In genomic region chr6:109222848-109223247, GRCh38 we compare ENCODE assay signal across 21 cellular contexts.
"Had no signal": no experiment of that assay in that cellular context is flagged by ENCODE, and none has a peak within 500 bp of the region (broad histone marks: within the 10 kb centered on the region; RNA-seq: fewer than 3 reads in every experiment).

No MANE protein-coding gene starts in this region.

- H3K27ac ChIP-seq: colonic mucosa, esophagus squamous epithelium, gastroesophageal sphincter, hepatocyte, neural progenitor cell, ovary, upper lobe of left lung, uterus had no signal

- DNase-seq: colonic mucosa; dermis blood vessel endothelial cell; esophagus squamous epithelium; foreskin fibroblast; glutamatergic neuron; left colon; naive thymus-derived CD8-positive, alpha-beta T cell; nucleus accumbens; ovary; right cardiac atrium; stimulated activated CD4-positive, alpha-beta T cell treated with anti-CD3 and anti-CD28 coated beads, Interleukin-4, amount 100 ng/mL, for 1 hour; stimulated activated CD8-positive, alpha-beta memory T cell treated with anti-CD3 and anti-CD28 coated beads, Interleukin-4, amount 100 ng/mL, for 48 hours; stimulated activated naive CD8-positive, alpha-beta T cell treated with anti-CD3 and anti-CD28 coated beads, Interleukin-15, Interleukin-2, amounts not matched to agents 100 U/mL and 50 U/mL, for 24 hours; tibial artery; upper lobe of left lung; uterus had no signal

- H3K36me3 ChIP-seq: colonic mucosa, esophagus squamous epithelium, gastroesophageal sphincter, neural progenitor cell, ovary, suprapubic skin, tibial artery, upper lobe of left lung, uterus had no signal

- H3K27ac Mint-ChIP-seq: neural progenitor cell; stimulated activated effector memory CD8-positive, alpha-beta T cell treated with anti-CD3 and anti-CD28 coated beads, Interleukin-12 subunit alpha, Interleukin-12 subunit beta, amount 100 ng/mL, for 72 hours had no signal

- H3K36me3 Mint-ChIP-seq: neural progenitor cell; stimulated activated effector memory CD8-positive, alpha-beta T cell treated with anti-CD3 and anti-CD28 coated beads, Interleukin-12 subunit alpha, Interleukin-12 subunit beta, amount 100 ng/mL, for 72 hours had no signal

- H3K4me3 Mint-ChIP-seq: naive thymus-derived CD8-positive, alpha-beta T cell; neural progenitor cell; stimulated activated effector memory CD8-positive, alpha-beta T cell treated with anti-CD3 and anti-CD28 coated beads, Interleukin-12 subunit alpha, Interleukin-12 subunit beta, amount 100 ng/mL, for 72 hours had no signal

- H3K9me3 ChIP-seq: colonic mucosa, esophagus squamous epithelium, ovary, suprapubic skin, tibial artery, upper lobe of left lung, uterus had no signal

- H3K9me3 Mint-ChIP-seq: neural progenitor cell; stimulated activated effector memory CD8-positive, alpha-beta T cell treated with anti-CD3 and anti-CD28 coated beads, Interleukin-12 subunit alpha, Interleukin-12 subunit beta, amount 100 ng/mL, for 72 hours had no signal

- H3K27me3 ChIP-seq: colonic mucosa, esophagus squamous epithelium, gastroesophageal sphincter, hepatocyte, neural progenitor cell, ovary, suprapubic skin, tibial artery, upper lobe of left lung, uterus had no signal

- H3K4me3 ChIP-seq: colonic mucosa, esophagus squamous epithelium, gastroesophageal sphincter, hepatocyte, neural progenitor cell, ovary, suprapubic skin, tibial artery, upper lobe of left lung, uterus had no signal

- H3K4me1 ChIP-seq: colonic mucosa, neural progenitor cell, upper lobe of left lung, uterus had no signal

- ATAC-seq: gastroesophageal sphincter; left colon; right cardiac atrium; stimulated activated effector memory CD8-positive, alpha-beta T cell treated with anti-CD3 and anti-CD28 coated beads, Interleukin-12 subunit alpha, Interleukin-12 subunit beta, amount 100 ng/mL, for 72 hours; stimulated activated naive CD8-positive, alpha-beta T cell treated with anti-CD3 and anti-CD28 coated beads, Interleukin-15, Interleukin-2, amounts not matched to agents 100 U/mL and 50 U/mL, for 24 hours had no signal
